8 cellular contexts compared by ENCODE assay signal in the genomic region with DNA sequence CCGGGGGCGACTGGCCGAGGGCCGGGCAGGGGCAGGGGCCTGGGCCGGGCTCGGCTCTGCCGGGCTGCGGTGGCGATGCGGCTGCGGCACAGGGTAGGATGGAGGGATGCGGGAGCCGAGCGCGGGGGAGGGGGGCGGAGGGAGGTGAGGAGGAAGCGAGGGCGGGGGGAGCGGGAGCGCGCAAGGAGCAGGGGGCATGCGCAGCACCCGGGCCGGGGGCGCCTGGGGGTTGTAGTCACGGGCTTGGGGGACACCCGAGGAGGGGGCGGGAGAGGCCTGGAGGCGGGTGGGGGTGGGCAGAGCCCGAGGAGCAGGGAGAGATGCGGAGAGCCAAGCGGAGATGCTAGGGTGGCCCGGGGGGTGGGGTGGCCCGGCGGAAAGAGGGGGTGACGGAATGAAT. TPM values are rescaled to one million over a fixed set of nuclear protein-coding genes. Genes with fewer than 3 reads are reported as not detected.
DNase-seq lines count a peak whose midpoint lies in the region; ATAC-seq lines count a peak whose summit lies in the region.

A gene (minus strand): TSS at position 100 of the 400 bp plus-strand sequence. CDS start 242 bp downstream, outside the sequence.

- peaks cover 32% of the 10 kb centered on the region for H3K4me1 Mint-ChIP-seq in stimulated activated effector memory CD8-positive, alpha-beta T cell treated with anti-CD3 and anti-CD28 coated beads, Interleukin-12 subunit alpha, Interleukin-12 subunit beta, amount 100 ng/mL, for 72 hours

- H3K9me3 ChIP-seq in iPS-18c (ENCODE audit: control insufficient read depth, insufficient read depth, low read length), result peaks cover 3% of the 10 kb centered on the region
- no peaks in the 10 kb centered on the region for H3K9me3 ChIP-seq in MG63

- peak within 1 kb of the TSS; percentile 58 for H3K4me3 ChIP-seq in iPS-18c (ENCODE audit: insufficient read depth, low read depth, low read length)
- H3K4me3 ChIP-seq in MG63, result no peak within 1 kb of the TSS

- DNase-seq in AG08396 (ENCODE audit: low spot score) (peak; percentile 78), NCI-H2171 treated with DMSO at 0.1 percent for 48 hours (lab: John Stamatoyannopoulos, UW) (peak; percentile 73), MG63 (no peak), left ventricle myocardium superior (no peak), HuH-7.5 (ENCODE audit: low spot score) (no peak)
- DNase-seq in activated gamma-delta T cell treated with anti-CD3 and anti-CD28 coated beads, Interleukin-2, amount 50 U/mL, for 16 hours (ENCODE audit: low read depth), result peak; percentile 25
- DNase-seq in stimulated activated effector memory CD8-positive, alpha-beta T cell treated with anti-CD3 and anti-CD28 coated beads, Interleukin-12 subunit alpha, Interleukin-12 subunit beta, amount 100 ng/mL, for 72 hours (ENCODE audit: low spot score in 2 of 2), result no peak

- ATAC-seq in stimulated activated effector memory CD8-positive, alpha-beta T cell treated with anti-CD3 and anti-CD28 coated beads, Interleukin-12 subunit alpha, Interleukin-12 subunit beta, amount 100 ng/mL, for 72 hours, result no peak
- no peak for ATAC-seq in left ventricle myocardium superior

- H3K36me3 Mint-ChIP-seq in stimulated activated effector memory CD8-positive, alpha-beta T cell treated with anti-CD3 and anti-CD28 coated beads, Interleukin-12 subunit alpha, Interleukin-12 subunit beta, amount 100 ng/mL, for 72 hours, result no peaks in the 10 kb centered on the region

- intact Hi-C loops in left ventricle myocardium superior (cut with micrococcal nuclease), result no loop called here

- H3K36me3 ChIP-seq in MG63, result no peaks in the 10 kb centered on the region

- peak within 1 kb of the TSS; percentile 70 for H3K27ac Mint-ChIP-seq in stimulated activated effector memory CD8-positive, alpha-beta T cell treated with anti-CD3 and anti-CD28 coated beads, Interleukin-12 subunit alpha, Interleukin-12 subunit beta, amount 100 ng/mL, for 72 hours

- peaks cover 7% of the 10 kb centered on the region for H3K27me3 ChIP-seq in MG63

- H3K4me3 Mint-ChIP-seq in stimulated activated effector memory CD8-positive, alpha-beta T cell treated with anti-CD3 and anti-CD28 coated beads, Interleukin-12 subunit alpha, Interleukin-12 subunit beta, amount 100 ng/mL, for 72 hours, result peak within 1 kb of the TSS; percentile 40

- no peaks in the 10 kb centered on the region for H3K9me3 Mint-ChIP-seq in stimulated activated effector memory CD8-positive, alpha-beta T cell treated with anti-CD3 and anti-CD28 coated beads, Interleukin-12 subunit alpha, Interleukin-12 subunit beta, amount 100 ng/mL, for 72 hours

RNA-seq across cellular contexts. Expression of the gene that starts here (rescaled TPM):
- not detected in 2 replicates for total RNA-seq in MG63 (2014; rRNA removed; shearing (Covaris generic); ENCODE audit: low replicate concordance)
- total RNA-seq in left ventricle myocardium superior, result 0.40 TPM

Comparison
In these comparisons a context has a peak if more than half of its experiments do, and no peak if none do; other contexts are left out.
1. DNase-seq: peak in AG08396 (single experiment), NCI-H2171 treated with DMSO at 0.1 percent for 48 hours (single experiment) and activated gamma-delta T cell treated with anti-CD3 and anti-CD28 coated beads, Interleukin-2, amount 50 U/mL, for 16 hours (single experiment); none in stimulated activated effector memory CD8-positive, alpha-beta T cell treated with anti-CD3 and anti-CD28 coated beads, Interleukin-12 subunit alpha, Interleukin-12 subunit beta, amount 100 ng/mL, for 72 hours (0 of 2), MG63 (single experiment), left ventricle myocardium superior (single experiment) and HuH-7.5 (single experiment).